34 cellular contexts compared by ENCODE assay signal in the genomic region with DNA sequence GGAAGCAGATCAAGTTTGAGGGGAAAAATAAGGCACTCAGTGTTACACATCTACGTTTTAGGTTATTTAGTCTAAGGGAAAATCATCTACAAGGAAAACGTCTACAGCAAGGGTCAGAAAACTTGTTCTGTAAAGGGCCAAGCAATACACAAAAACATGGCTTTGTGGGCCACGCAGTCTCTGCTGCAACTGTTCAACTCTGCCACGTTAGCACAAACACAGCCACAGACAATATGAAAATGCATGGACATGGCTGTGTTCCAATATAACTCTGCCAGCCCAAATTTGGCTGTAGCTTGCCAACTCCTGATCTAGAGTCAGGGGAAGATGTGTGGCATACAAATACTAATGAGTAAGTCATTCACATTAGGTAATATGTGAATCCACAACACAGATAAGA.
"Had no signal": no experiment of that assay in that cellular context is flagged by ENCODE, and none has a peak within 500 bp of the region (broad histone marks: within the 10 kb centered on the region; RNA-seq: fewer than 3 reads in every experiment).

No MANE protein-coding gene starts in this region.

- H3K9me3 Mint-ChIP-seq: activated CD4-positive, alpha-beta T cell treated with anti-CD3 and anti-CD28 coated beads, Interleukin-2, amount 10 ng/mL, durations not matched to agents 7 days and 5 days; activated naive CD8-positive, alpha-beta T cell treated with anti-CD3 and anti-CD28 coated beads, Interleukin-2, amount 10 ng/mL, durations not matched to agents 7 days and 5 days; brain; T-cell had no signal

- H3K27me3 Mint-ChIP-seq: activated CD4-positive, alpha-beta T cell treated with anti-CD3 and anti-CD28 coated beads, Interleukin-2, amount 10 ng/mL, durations not matched to agents 7 days and 5 days; activated naive CD8-positive, alpha-beta T cell treated with anti-CD3 and anti-CD28 coated beads, Interleukin-2, amount 10 ng/mL, durations not matched to agents 7 days and 5 days; brain; T-cell had no signal

- H3K4me1 ChIP-seq: adrenal gland, SJSA1 had no signal

- H3K27ac ChIP-seq: adrenal gland, SJSA1, VCaP had no signal

- H3K36me3 ChIP-seq: adrenal gland, SJSA1 had no signal

- H3K27ac Mint-ChIP-seq: activated CD4-positive, alpha-beta T cell treated with anti-CD3 and anti-CD28 coated beads, Interleukin-2, amount 10 ng/mL, durations not matched to agents 7 days and 5 days; activated CD8-positive, alpha-beta T cell treated with anti-CD3 and anti-CD28 coated beads, Interleukin-2, amount 10 ng/mL, durations not matched to agents 7 days and 5 days; activated naive CD8-positive, alpha-beta T cell treated with anti-CD3 and anti-CD28 coated beads, Interleukin-2, amount 10 ng/mL, durations not matched to agents 7 days and 5 days had no signal

- H3K4me3 Mint-ChIP-seq: activated CD4-positive, alpha-beta T cell treated with anti-CD3 and anti-CD28 coated beads, Interleukin-2, amount 10 ng/mL, durations not matched to agents 7 days and 5 days; activated CD8-positive, alpha-beta T cell treated with anti-CD3 and anti-CD28 coated beads, Interleukin-2, amount 10 ng/mL, durations not matched to agents 7 days and 5 days; activated naive CD8-positive, alpha-beta T cell treated with anti-CD3 and anti-CD28 coated beads, Interleukin-2, amount 10 ng/mL, durations not matched to agents 7 days and 5 days; brain; T-cell had no signal

- H3K4me3 ChIP-seq: adrenal gland, K562, SJSA1 had no signal

- H3K4me1 Mint-ChIP-seq: brain had no signal

- H3K27me3 ChIP-seq: adrenal gland, SJSA1 had no signal

- DNase-seq: activated CD4-positive, alpha-beta T cell treated with anti-CD3 and anti-CD28 coated beads for 1 hour; activated CD4-positive, alpha-beta T cell treated with anti-CD3 and anti-CD28 coated beads, Interleukin-2, amount 10 ng/mL, durations not matched to agents 7 days and 5 days; activated CD4-positive, alpha-beta T cell treated with anti-CD3 and anti-CD28 coated beads, Interleukin-2, amount 50 U/mL, for 48 hours; activated CD4-positive, CD25-positive, alpha-beta regulatory T cell; activated CD8-positive, alpha-beta T cell treated with anti-CD3 and anti-CD28 coated beads, Interleukin-2, amount 10 ng/mL, durations not matched to agents 7 days and 5 days; activated effector memory CD4-positive, alpha-beta T cell treated with Interleukin-2 at 50 U/mL for 16 hours; activated naive CD4-positive, alpha-beta T cell treated with anti-CD3 and anti-CD28 coated beads, Interleukin-2, amount 50 U/mL, for 16 hours; activated naive CD8-positive, alpha-beta T cell treated with anti-CD3 and anti-CD28 coated beads, Interleukin-2, amount 10 ng/mL, durations not matched to agents 7 days and 5 days; activated T-cell treated with anti-CD3 and anti-CD28 coated beads, Interleukin-2, amount 50 U/mL, for 48 hours; adrenal gland; anterior cingulate cortex; caudate nucleus; cerebellar nuclear complex; NCI-H1092 treated with DMSO at 0.1 percent for 48 hours; NCI-H1417; NCI-H146; NCI-H187; NCI-H2029 treated with DMSO at 0.1 percent for 48 hours; NCI-H2107; NCI-H2171; NCI-H2227 treated with DMSO at 0.1 percent for 48 hours; NCI-H510A treated with DMSO at 0.1 percent for 48 hours; NCI-H526 treated with DMSO at 0.1 percent for 48 hours; NCI-H774; SHP77 treated with DMSO at 0.1 percent for 48 hours; T-cell; T-helper 2 cell; T-helper 9 cell had no signal

- ATAC-seq: activated CD8-positive, alpha-beta T cell treated with anti-CD3 and anti-CD28 coated beads, Interleukin-2, amount 10 ng/mL, durations not matched to agents 7 days and 5 days; K562; Panc1; SK-N-SH treated with all-trans-retinoic acid at 6 μM for 48 hours; T-cell had no signal

- H3K9me3 ChIP-seq: adrenal gland, SJSA1 had no signal
